1 cellular context compared by ENCODE assay signal in genomic region chr9:98263080-98263479, GRCh38.
TF ChIP-seq lines count a peak whose summit lies in the region.

No MANE protein-coding gene starts in this region.

TF ChIP-seq in IMR-90, 13 proteins besides CTCF, POLR2A, EP300 and RAD21:
- TF ChIP-seq CEBPB (IDR thresholded peaks at IDR 0.05; ENCODE audit: low read depth, low read length) (no peak), ELK1 (IDR thresholded peaks at IDR 0.05; ENCODE audit: borderline replicate concordance, low read depth, low read length) (no peak), RCOR1 (IDR thresholded peaks at IDR 0.05; ENCODE audit: insufficient replicate concordance, low read length) (no peak), NFE2L2 (IDR thresholded peaks at IDR 0.05; ENCODE audit: low read depth, low read length) (no peak), SMC3 (IDR thresholded peaks at IDR 0.05; ENCODE audit: low read depth, low read length) (no peak), MAFK (IDR thresholded peaks at IDR 0.05; ENCODE audit: low read depth, low read length) (no peak), MAZ (IDR thresholded peaks at IDR 0.05; ENCODE audit: borderline replicate concordance, low read depth, low read length) (no peak), BHLHE40 (IDR thresholded peaks at IDR 0.05; ENCODE audit: low read depth, low read length) (no peak), USF2 (IDR thresholded peaks at IDR 0.05; ENCODE audit: low read depth, low read length) (no peak), FOS (IDR thresholded peaks at IDR 0.05; ENCODE audit: low read depth, low read length) (no peak), CHD1 (IDR thresholded peaks at IDR 0.05; ENCODE audit: low read depth, low read length) (no peak)
